ENCODE assay signal across 22 cellular contexts in genomic region chr22:45743687-45744086, GRCh38.
DNase-seq lines count a peak whose midpoint lies in the region; ATAC-seq, FAIRE-seq and TF ChIP-seq lines count a peak whose summit lies in the region.
"Had no signal": no experiment of that assay in that cellular context is flagged by ENCODE, and none has a peak within 500 bp of the region (broad histone marks: within the 10 kb centered on the region; RNA-seq: fewer than 3 reads in every experiment).

No MANE protein-coding gene starts in this region.

- DNase-seq in MCF 10A (ENCODE audit: unreplicated experiment) (no peak), breast epithelium (ENCODE audit: low spot score in 2 of 2) (no peak), astrocyte (ENCODE audit: low read depth) (no peak), HepG2 (ENCODE audit: low spot score) (peak; percentile 16), upper lobe of left lung (peak in 1 of 2 donors; percentile 36), NCI-H510A treated with DMSO at 0.1 percent for 48 hours (lab: John Stamatoyannopoulos, UW) (no peak)
- DNase-seq: adrenal gland; CD4-positive, CD25-positive, alpha-beta regulatory T cell; DMS79 treated with DMSO at 0.1 percent for 48 hours; Karpas-422; mammary epithelial cell; naive thymus-derived CD4-positive, alpha-beta T cell; NCI-H345; posterior cingulate gyrus had no signal

- H3K36me3 ChIP-seq in breast epithelium: no peaks in the 10 kb centered on the region
- H3K36me3 ChIP-seq in astrocyte (ENCODE audit: insufficient read depth, low read length): peaks cover 34% of the 10 kb centered on the region
- H3K36me3 ChIP-seq in HepG2 (replicated peaks in 1 of 2; ENCODE audit: control insufficient read depth in 1 of 2, insufficient read depth in 2 of 2, low read length in 2 of 2): peaks cover 5 to 42% of the 10 kb centered on the region in 2 experiments
- peaks cover 0 to 34% (median 17%) of the 10 kb centered on the region in 4 donors for H3K36me3 ChIP-seq in upper lobe of left lung

- H3K36me3 Mint-ChIP-seq in MCF 10A (ENCODE audit: insufficient read depth, unreplicated experiment) (peaks cover 74% of the 10 kb centered on the region), astrocyte (ENCODE audit: low read depth, unreplicated experiment) (peaks cover 21% of the 10 kb centered on the region)

- no peak overlapping the region for H3K4me3 ChIP-seq in breast epithelium
- no peak overlapping the region for H3K4me3 ChIP-seq in astrocyte (ENCODE audit: insufficient read depth, low read depth, low read length)
- peak overlapping the region in 1 of 3 experiments; percentile 26; a peak in 1 of 6 replicates for H3K4me3 ChIP-seq in HepG2 (replicated peaks in 1 of 3; ENCODE audit: insufficient read depth in 1 of 3, low read depth in 2 of 3, low read length in 3 of 3)
- no peak overlapping the region for H3K4me3 ChIP-seq in upper lobe of left lung
- H3K4me3 ChIP-seq: adrenal gland, gastroesophageal sphincter, HAP-1 had no signal

- H3K9me3 ChIP-seq in breast epithelium: no peaks in the 10 kb centered on the region
- H3K9me3 ChIP-seq in astrocyte (ENCODE audit: insufficient read depth, low read depth, low read length): no peaks in the 10 kb centered on the region
- H3K9me3 ChIP-seq in HepG2 (ENCODE audit: low read length): no peaks in the 10 kb centered on the region
- H3K9me3 ChIP-seq in upper lobe of left lung: no peaks in the 10 kb centered on the region
- H3K9me3 ChIP-seq: adrenal gland, gastroesophageal sphincter, HAP-1 had no signal

- TF ChIP-seq EP300 in HepG2 (IDR thresholded peaks at IDR 0.05; ENCODE audit: low read depth in 2 of 2, low read length in 2 of 2): no peak
- TF ChIP-seq EP300 in HepG2 (CRISPR knock-in tag; IDR thresholded peaks at IDR 0.05; ENCODE audit: borderline replicate concordance): no peak
- TF ChIP-seq EP300 in upper lobe of left lung (IDR thresholded peaks at IDR 0.05): no peak

- H3K79me2 ChIP-seq in astrocyte (ENCODE audit: insufficient read depth, low read length) (peaks cover 71% of the 10 kb centered on the region), HepG2 (ENCODE audit: insufficient read depth, low read length) (peaks cover 3% of the 10 kb centered on the region)

- H3K27me3 ChIP-seq in breast epithelium (no peaks in the 10 kb centered on the region), astrocyte (ENCODE audit: insufficient read depth, low read length) (no peaks in the 10 kb centered on the region), HepG2 (ENCODE audit: control insufficient read depth in 1 of 2, insufficient read depth in 2 of 2, low read length in 2 of 2) (no peaks in the 10 kb centered on the region), upper lobe of left lung (no peaks in the 10 kb centered on the region)
- H3K27me3 ChIP-seq: adrenal gland, gastroesophageal sphincter had no signal

- TF ChIP-seq RAD21 in HepG2 (CRISPR knock-in tag; IDR thresholded peaks at IDR 0.05): no peak

- intact Hi-C loops in MCF 10A (cut with micrococcal nuclease) (no loop called here), breast epithelium (cut with DNase I; ENCODE audit: low total_unique reads) (loop anchor here (5.0 to 10.0 kb wide), 2 partner anchors 169 to 249 kb away; no protein-coding TSS in a partner anchor), HepG2 (cut with micrococcal nuclease; ENCODE audit: unreplicated experiment) (loop anchor here (1.0 to 2.0 kb wide), 2 partner anchors 18 to 91 kb away; no protein-coding TSS in a partner anchor)

- H3K27me3 Mint-ChIP-seq in MCF 10A (ENCODE audit: insufficient read depth, unreplicated experiment) (no peaks in the 10 kb centered on the region), astrocyte (ENCODE audit: low read depth, unreplicated experiment) (no peaks in the 10 kb centered on the region)
- H3K27me3 Mint-ChIP-seq: activated T-helper 17 cell treated with anti-CD3 and anti-CD28 coated beads, Interleukin-2, amount 50 U/mL, for 72 hours; CD4-positive, CD25-positive, alpha-beta regulatory T cell; naive thymus-derived CD4-positive, alpha-beta T cell had no signal

- H3K4me3 Mint-ChIP-seq in MCF 10A (ENCODE audit: unreplicated experiment): no peak overlapping the region
- no peak overlapping the region for H3K4me3 Mint-ChIP-seq in astrocyte (ENCODE audit: unreplicated experiment)
- H3K4me3 Mint-ChIP-seq: activated T-helper 17 cell treated with anti-CD3 and anti-CD28 coated beads, Interleukin-2, amount 50 U/mL, for 72 hours; CD4-positive, CD25-positive, alpha-beta regulatory T cell; naive thymus-derived CD4-positive, alpha-beta T cell; T-helper 2 cell treated with Interferon-gamma antibody and Interleukin-4, amounts not matched to agents 5 μg/mL and 100 μg/mL, for 36 hours had no signal

- TF ChIP-seq POLR2A in breast epithelium (IDR thresholded peaks at IDR 0.05) (no peak), HepG2 (IDR thresholded peaks at IDR 0.05; ENCODE audit: insufficient read depth in 1 of 2, low read depth in 2 of 2, low read length in 2 of 2) (no peak), upper lobe of left lung (IDR thresholded peaks at IDR 0.05) (no peak)

- H3K4me1 ChIP-seq in breast epithelium (no peaks in the 10 kb centered on the region), astrocyte (ENCODE audit: insufficient read depth, low read length) (peaks cover 15% of the 10 kb centered on the region), HepG2 (ENCODE audit: insufficient read depth, low read length) (peaks cover 59% of the 10 kb centered on the region), upper lobe of left lung (peaks cover 11 to 37% (median 22%) of the 10 kb centered on the region in 4 donors)

- peaks cover 35% of the 10 kb centered on the region for H4K20me1 ChIP-seq in astrocyte (ENCODE audit: insufficient read depth, low read length)
- H4K20me1 ChIP-seq in HepG2 (ENCODE audit: insufficient read depth, low read length): no peaks in the 10 kb centered on the region

- CTCF ChIA-PET in MCF 10A (lab: Yijun Ruan, JAX): interaction anchor here (1.0 to 1.4 kb wide), 2 partner anchors 11 to 251 kb away, joined by 3 to 4 read pairs; no protein-coding TSS in a partner anchor
- CTCF ChIA-PET in HepG2 (lab: Yijun Ruan, JAX; ENCODE audit: low intra/inter-chr PET ratio, low total read pairs): no interaction called here

- in situ Hi-C loops in HepG2 (cut with HindIII; ENCODE audit: extremely low pct_ligation_motif_present, low pct_unique_long_range_greater_than_20kb): no loop called here

- peaks cover 17% of the 10 kb centered on the region for H3K4me1 Mint-ChIP-seq in MCF 10A (ENCODE audit: insufficient read depth, unreplicated experiment)
- H3K4me1 Mint-ChIP-seq in astrocyte (ENCODE audit: low read depth, unreplicated experiment): peaks cover 23% of the 10 kb centered on the region
- H3K4me1 Mint-ChIP-seq: activated T-helper 17 cell treated with anti-CD3 and anti-CD28 coated beads, Interleukin-2, amount 50 U/mL, for 72 hours had no signal

- H3K27ac ChIP-seq in breast epithelium (peak overlapping the region in 1 of 2 donors; percentile 51), astrocyte (ENCODE audit: low read depth, low read length) (no peak overlapping the region), HepG2 (ENCODE audit: extremely low read length, insufficient read depth, low read length) (peak overlapping the region; percentile 87), upper lobe of left lung (peak overlapping the region; percentile 46 to 73 (median 70))
- H3K27ac ChIP-seq: gastroesophageal sphincter had no signal

- no CpG with 5 or more reads among the region's 1 CpG for WGBS in HepG2 (ENCODE audit: low lambda C conversion rate)
- WGBS in upper lobe of left lung, 2 donors: 29 to 38% methylated on average over 1 of the region's 1 CpG

- H3K27ac Mint-ChIP-seq in MCF 10A (ENCODE audit: low read depth, unreplicated experiment) (peak overlapping the region; percentile 12), astrocyte (ENCODE audit: unreplicated experiment) (no peak overlapping the region)
- H3K27ac Mint-ChIP-seq: activated T-helper 17 cell treated with anti-CD3 and anti-CD28 coated beads, Interleukin-2, amount 50 U/mL, for 72 hours; T-helper 2 cell treated with Interferon-gamma antibody and Interleukin-4, amounts not matched to agents 5 μg/mL and 100 μg/mL, for 36 hours had no signal

- H3K4me2 ChIP-seq in astrocyte (ENCODE audit: low read length): peak overlapping the region; percentile 20
- peak overlapping the region; percentile 65 for H3K4me2 ChIP-seq in HepG2 (ENCODE audit: low read depth, low read length)

- no TSS peak for BruUV-seq in MCF 10A (replicated peaks; lab: Mats Ljungman, UMichigan)
- BruUV-seq in HepG2 (replicated peaks; lab: Mats Ljungman, UMichigan): no TSS peak

- no peaks in the 10 kb centered on the region for H3K9me3 Mint-ChIP-seq in MCF 10A (ENCODE audit: unreplicated experiment)
- H3K9me3 Mint-ChIP-seq in astrocyte (ENCODE audit: unreplicated experiment): no peaks in the 10 kb centered on the region
- H3K9me3 Mint-ChIP-seq: activated T-helper 17 cell treated with anti-CD3 and anti-CD28 coated beads, Interleukin-2, amount 50 U/mL, for 72 hours; T-helper 2 cell treated with Interferon-gamma antibody and Interleukin-4, amounts not matched to agents 5 μg/mL and 100 μg/mL, for 36 hours had no signal

- ATAC-seq in HepG2 (peak; percentile 12; the same call in 1 of the 3 replicates), upper lobe of left lung (ENCODE audit: low FRiP score in 2 of 2) (peak; percentile 26 to 62), GM21619 (IDR thresholded peaks at IDR 0.05; ENCODE audit: unreplicated experiment) (no peak), GM21367 (IDR thresholded peaks at IDR 0.05; ENCODE audit: unreplicated experiment) (no peak)
- ATAC-seq: activated T-helper 17 cell treated with anti-CD3 and anti-CD28 coated beads, Interleukin-2, amount 50 U/mL, for 72 hours had no signal

- POLR2A ChIA-PET in MCF 10A (lab: Yijun Ruan, JAX): interaction anchor here (0.6 kb wide), 1 partner anchor 9 kb away, joined by 3 read pairs; no protein-coding TSS in a partner anchor
- POLR2A ChIA-PET in HepG2 (lab: Yijun Ruan, JAX): no interaction called here

- no peak overlapping the region for H2AFZ ChIP-seq in astrocyte (ENCODE audit: low read depth, low read length)
- no peak overlapping the region for H2AFZ ChIP-seq in HepG2 (ENCODE audit: low read length)

- FAIRE-seq in astrocyte (lab: Jason Lieb, UNC) (no peak), HepG2 (lab: Jason Lieb, UNC) (no peak)
- FAIRE-seq: endometrium, urothelium cell line had no signal

- H3K9ac ChIP-seq in astrocyte (ENCODE audit: low read length): no peak overlapping the region
- peak overlapping the region; percentile 62 for H3K9ac ChIP-seq in HepG2 (ENCODE audit: insufficient read depth, low read depth, low read length)

- TF ChIP-seq CTCF in MCF 10A (IDR thresholded peaks at IDR 0.05; ENCODE audit: unreplicated experiment): no peak
- TF ChIP-seq CTCF in breast epithelium (IDR thresholded peaks at IDR 0.05): no peak
- no peak for TF ChIP-seq CTCF in astrocyte (IDR thresholded peaks at IDR 0.05; ENCODE audit: insufficient read depth, low read depth, low read length)
- TF ChIP-seq CTCF in HepG2 (CRISPR knock-in tag; IDR thresholded peaks at IDR 0.05): no peak
- no peak for TF ChIP-seq CTCF in upper lobe of left lung (IDR thresholded peaks at IDR 0.05)

TF ChIP-seq in HepG2, 621 proteins besides CTCF, POLR2A, EP300 and RAD21 (continues in another document):
- TF ChIP-seq ZNF510 (CRISPR knock-in tag; IDR thresholded peaks at IDR 0.05; ENCODE audit: low read depth): no peak

Comparison
In these comparisons a context has a peak if more than half of its experiments do, and no peak if none do; other contexts are left out.
1. ATAC-seq: peak in HepG2 (single experiment) and upper lobe of left lung (2 of 2); none in GM21619 (single experiment) and GM21367 (single experiment).